Comparison of ENCODE assay signal across 8 cellular contexts in the genomic region with DNA sequence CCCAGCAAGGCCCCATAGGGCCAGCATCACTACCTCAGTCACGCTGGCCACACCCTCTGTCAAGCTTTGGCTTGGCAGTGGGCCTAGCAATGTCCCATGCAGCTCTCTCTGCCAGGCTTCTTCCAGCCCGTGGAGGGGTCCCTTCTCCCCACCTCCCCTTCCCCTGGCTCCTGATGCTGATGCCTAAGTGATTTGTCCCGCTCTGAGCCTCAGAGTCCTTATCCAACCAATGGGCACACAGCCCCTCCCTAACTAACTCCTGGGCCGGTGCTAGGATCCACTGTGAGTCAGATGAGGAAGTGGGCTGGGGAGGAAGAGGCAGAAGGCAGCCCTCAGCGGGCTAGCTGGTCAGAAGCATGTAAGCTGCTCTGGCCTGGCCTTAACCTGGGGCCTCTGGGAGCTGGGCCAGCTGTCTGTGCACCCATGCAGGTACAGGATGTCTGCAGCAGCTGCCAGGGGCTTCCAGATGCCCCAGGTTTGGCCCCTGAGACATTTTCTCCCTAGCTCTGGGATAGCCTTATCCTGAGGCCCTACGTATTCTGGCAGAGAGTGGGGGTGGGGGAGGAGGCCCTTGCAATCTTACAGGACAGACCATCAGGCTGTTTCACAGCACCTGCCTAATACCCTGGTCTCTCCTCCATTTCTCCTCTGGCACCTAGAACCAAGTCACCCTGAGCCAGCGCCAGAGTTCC. TPM values are rescaled to one million over a fixed set of nuclear protein-coding genes. Genes with fewer than 3 reads are reported as not detected.
DNase-seq lines count a peak whose midpoint lies in the region; ATAC-seq and TF ChIP-seq lines count a peak whose summit lies in the region.

No MANE protein-coding gene starts in this region.

- no peak overlapping the region for H3K4me2 ChIP-seq in OCI-LY7 (ENCODE audit: low read length)

- H3K9ac ChIP-seq in subcutaneous abdominal adipose tissue (ENCODE audit: low read length in 5 of 5): peak overlapping the region in 4 of 5 donors; percentile 17 to 88 (median 81)

- no peak overlapping the region for H2AFZ ChIP-seq in OCI-LY7 (ENCODE audit: low read length)

- peak overlapping the region; percentile 29 to 89 for H3K4me3 Mint-ChIP-seq in activated T-cell treated with anti-CD3 and anti-CD28 coated beads, Interleukin-2, amount 50 U/mL, for 72 hours

- POLR2A ChIA-PET in OCI-LY7 (lab: Charles Lee): interaction anchor here (0.6 kb wide), 1 partner anchor 8 kb away, joined by 3 read pairs; no protein-coding TSS in a partner anchor

- CTCF ChIA-PET in OCI-LY7 (lab: Charles Lee; ENCODE audit: unreplicated experiment): no interaction called here

- no peaks in the 10 kb centered on the region for H3K27me3 ChIP-seq in left lung
- H3K27me3 ChIP-seq in subcutaneous abdominal adipose tissue (ENCODE audit: control insufficient read depth in 5 of 5, insufficient read depth in 4 of 5, low read length in 5 of 5): no peaks in the 10 kb centered on the region

- no peak for DNase-seq in activated T-cell treated with anti-CD3 and anti-CD28 coated beads, Interleukin-2, amount 50 U/mL, for 72 hours
- no peak for DNase-seq in activated T-cell treated with anti-CD3 and anti-CD28 coated beads, Interleukin-2, amount 50 U/mL, for 48 hours
- DNase-seq in OCI-LY7 (ENCODE audit: low spot score) (peak; percentile 42), choroid plexus epithelial cell (ENCODE audit: low read depth) (peak; percentile 83), left lung (peak; percentile 82 to 90), NCI-H2107 treated with DMSO at 0.1 percent for 48 hours (lab: John Stamatoyannopoulos, UW; ENCODE audit: unreplicated experiment) (no peak)

- peak in 1 of 2 donors; percentile 31 for ATAC-seq in activated T-cell treated with anti-CD3 and anti-CD28 coated beads, Interleukin-2, amount 50 U/mL, for 72 hours (replicated peaks in 1 of 2)
- peak; percentile 66 for ATAC-seq in HG02884 (IDR thresholded peaks at IDR 0.05; ENCODE audit: unreplicated experiment)
- ATAC-seq in left lung: peak; percentile 72

- H3K9me3 ChIP-seq in OCI-LY7 (ENCODE audit: low read length) (no peaks in the 10 kb centered on the region), left lung (no peaks in the 10 kb centered on the region), subcutaneous abdominal adipose tissue (ENCODE audit: control insufficient read depth in 5 of 5, low read length in 5 of 5) (no peaks in the 10 kb centered on the region)

- H3K4me1 Mint-ChIP-seq in activated T-cell treated with anti-CD3 and anti-CD28 coated beads, Interleukin-2, amount 50 U/mL, for 72 hours (ENCODE audit: low read depth): peaks cover 20% of the 10 kb centered on the region

- no peak overlapping the region for H3K4me3 ChIP-seq in OCI-LY7 (ENCODE audit: low read depth, low read length, poor library complexity, severe bottlenecking)
- peak overlapping the region; percentile 83 for H3K4me3 ChIP-seq in choroid plexus epithelial cell (ENCODE audit: low read depth, low read length)
- H3K4me3 ChIP-seq in left lung: peak overlapping the region; percentile 76 to 78
- H3K4me3 ChIP-seq in subcutaneous abdominal adipose tissue (ENCODE audit: low read depth in 1 of 5, low read length in 5 of 5): peak overlapping the region; percentile 72 to 79 (median 77)

- H3K9me2 ChIP-seq in OCI-LY7 (ENCODE audit: insufficient read depth, low read length): no peaks in the 10 kb centered on the region

- TF ChIP-seq CTCF in OCI-LY7 (conservative IDR thresholded peaks at IDR 0.05; ENCODE audit: low read length) (no peak), choroid plexus epithelial cell (conservative IDR thresholded peaks at IDR 0.05; ENCODE audit: low read depth, low read length) (no peak), left lung (IDR thresholded peaks at IDR 0.05) (no peak)

- H3K27ac ChIP-seq in OCI-LY7 (ENCODE audit: low read depth, low read length, poor library complexity, severe bottlenecking) (no peak overlapping the region), left lung (peak overlapping the region; percentile 73 to 88), subcutaneous abdominal adipose tissue (ENCODE audit: low read depth, low read length) (peak overlapping the region; percentile 64)

- peaks cover 0 to 3% of the 10 kb centered on the region in 2 donors for H3K36me3 Mint-ChIP-seq in activated T-cell treated with anti-CD3 and anti-CD28 coated beads, Interleukin-2, amount 50 U/mL, for 72 hours (ENCODE audit: insufficient read depth in 2 of 2)

- H3K9me3 Mint-ChIP-seq in activated T-cell treated with anti-CD3 and anti-CD28 coated beads, Interleukin-2, amount 50 U/mL, for 72 hours: no peaks in the 10 kb centered on the region

- no peaks in the 10 kb centered on the region for H4K20me1 ChIP-seq in OCI-LY7 (ENCODE audit: insufficient read depth, low read length)

- H3K27me3 Mint-ChIP-seq in activated T-cell treated with anti-CD3 and anti-CD28 coated beads, Interleukin-2, amount 50 U/mL, for 72 hours (ENCODE audit: low read depth): peaks cover 14% of the 10 kb centered on the region

- no peaks in the 10 kb centered on the region for H3K79me2 ChIP-seq in OCI-LY7 (ENCODE audit: insufficient read depth, low read depth, low read length)

- peaks cover 19% of the 10 kb centered on the region for H3K36me3 ChIP-seq in OCI-LY7 (ENCODE audit: insufficient read depth, low read length)
- H3K36me3 ChIP-seq in left lung: peaks cover 0 to 11% of the 10 kb centered on the region in 2 donors
- peaks cover 8 to 28% (median 9%) of the 10 kb centered on the region in 5 donors for H3K36me3 ChIP-seq in subcutaneous abdominal adipose tissue (ENCODE audit: control insufficient read depth in 5 of 5, insufficient read depth in 5 of 5, low read length in 5 of 5)

- intact Hi-C loops in OCI-LY7 (cut with micrococcal nuclease; ENCODE audit: unreplicated experiment) (loop anchor here (10.0 kb wide), 1 partner anchor 92 kb away; no protein-coding TSS in a partner anchor), left lung (cut with DNase I) (no loop called here)

- BruUV-seq in OCI-LY7 (replicated peaks; lab: Mats Ljungman, UMichigan): no TSS peak

- no peak overlapping the region for H3K27ac Mint-ChIP-seq in activated T-cell treated with anti-CD3 and anti-CD28 coated beads, Interleukin-2, amount 50 U/mL, for 72 hours

- peaks cover 5% of the 10 kb centered on the region for H3K4me1 ChIP-seq in OCI-LY7 (ENCODE audit: insufficient read depth, low read length, poor library complexity, severe bottlenecking)
- peaks cover 27 to 69% of the 10 kb centered on the region in 2 donors for H3K4me1 ChIP-seq in left lung
- peaks cover 6 to 47% (median 42%) of the 10 kb centered on the region in 5 donors for H3K4me1 ChIP-seq in subcutaneous abdominal adipose tissue (ENCODE audit: control insufficient read depth in 5 of 5, insufficient read depth in 5 of 5, low read length in 5 of 5)

RNA-seq across cellular contexts. Expression of a gene that starts 0.7 kb away (rescaled TPM):
- total RNA-seq in activated T-cell treated with anti-CD3 and anti-CD28 coated beads, Interleukin-2, amount 50 U/mL, for 72 hours: under 1 TPM; 0.55 to 0.69 TPM
- total RNA-seq in OCI-LY7 (2014; rRNA removed; shearing (Covaris generic)): 0.05 and 0.09 TPM in 2 replicates
- total RNA-seq in OCI-LY7 (2022) (not detected in 2 replicates), left lung (10 to 100 TPM; 18.3 to 34.9 TPM)

RNA-seq across cellular contexts. Expression of a gene that starts 32.6 kb away (rescaled TPM):
- not detected for total RNA-seq in activated T-cell treated with anti-CD3 and anti-CD28 coated beads, Interleukin-2, amount 50 U/mL, for 72 hours
- total RNA-seq in OCI-LY7 (2014; rRNA removed; shearing (Covaris generic)): not detected in 2 replicates
- total RNA-seq in OCI-LY7 (2022): not detected in 2 replicates
- total RNA-seq in left lung: not detected

RNA-seq across cellular contexts. Expression of a gene that starts 49.8 kb away (rescaled TPM):
- not detected for total RNA-seq in activated T-cell treated with anti-CD3 and anti-CD28 coated beads, Interleukin-2, amount 50 U/mL, for 72 hours
- total RNA-seq in OCI-LY7 (2014; rRNA removed; shearing (Covaris generic)): not detected in 2 replicates
- total RNA-seq in OCI-LY7 (2022): not detected in 2 replicates
- total RNA-seq in left lung: 1 to 10 TPM in 1 of 2 donors, under 1 TPM in 1; 0.29 to 1.0 TPM

RNA-seq across cellular contexts. Expression of a gene that starts 52.3 kb away (rescaled TPM):
- 100 to 1,000 TPM; 109 to 111 TPM for total RNA-seq in activated T-cell treated with anti-CD3 and anti-CD28 coated beads, Interleukin-2, amount 50 U/mL, for 72 hours
- total RNA-seq in OCI-LY7 (2014; rRNA removed; shearing (Covaris generic)): 85.1 and 90.2 TPM in 2 replicates
- total RNA-seq in OCI-LY7 (2022) (154 and 167 TPM in 2 replicates), left lung (10 to 100 TPM; 53.7 to 66.2 TPM)

Comparison
In these comparisons a context has a peak if more than half of its experiments do, and no peak if none do; other contexts are left out.
1. DNase-seq: peak in OCI-LY7 (single experiment), choroid plexus epithelial cell (single experiment) and left lung (2 of 2); none in activated T-cell treated with anti-CD3 and anti-CD28 coated beads, Interleukin-2, amount 50 U/mL, for 72 hours (0 of 2), activated T-cell treated with anti-CD3 and anti-CD28 coated beads, Interleukin-2, amount 50 U/mL, for 48 hours (0 of 2) and NCI-H2107 treated with DMSO at 0.1 percent for 48 hours (single experiment).
2. RNA of a gene that starts 0.7 kb away (total RNA-seq): 18.3 to 34.9 TPM in left lung; 0.55 to 0.69 TPM in activated T-cell treated with anti-CD3 and anti-CD28 coated beads, Interleukin-2, amount 50 U/mL, for 72 hours and 0.05 to 0.09 TPM in OCI-LY7; every median in the first group is over 10 times any median in the second.